ENCODE assay signal across 8 cellular contexts in genomic region chr15:43791993-43792760, GRCh38. TPM values are rescaled to one million over a fixed set of nuclear protein-coding genes. Genes with fewer than 3 reads are reported as not detected.
DNase-seq lines count a peak whose midpoint lies in the region; ATAC-seq, FAIRE-seq and TF ChIP-seq lines count a peak whose summit lies in the region.

Gene SERF2 (plus strand): TSS chr15:43792320. CDS start chr15:43792377, 57 bp downstream.

- TF ChIP-seq CTCF in psoas muscle (IDR thresholded peaks at IDR 0.05), result no peak

- intact Hi-C loops in left ventricle myocardium superior (cut with micrococcal nuclease) (no loop called here), psoas muscle (cut with DNase I) (no loop called here)

- FAIRE-seq in urothelium cell line (lab: Jason Lieb, UNC), result peak; percentile 67

- peak; percentile 86 to 96 for DNase-seq in NCI-H187 (lab: John Stamatoyannopoulos, UW)
- peak; percentile 99 to 100 (median 100) for DNase-seq in T-helper 2 cell
- DNase-seq in left ventricle myocardium superior, result peak; percentile 100
- peak; percentile 100 for DNase-seq in psoas muscle
- DNase-seq in urothelium cell line (ENCODE audit: low spot score), result peak; percentile 99

- peak; percentile 88 for ATAC-seq in HG02885 (IDR thresholded peaks at IDR 0.05; ENCODE audit: poor library complexity, unreplicated experiment)
- peak; percentile 96 for ATAC-seq in left ventricle myocardium superior
- ATAC-seq in psoas muscle, result peak; percentile 92 to 96 (median 94)

- H3K36me3 ChIP-seq in psoas muscle (ENCODE audit: insufficient read depth in 1 of 2, low read depth in 1 of 2), result peaks cover 3 to 41% of the 10 kb centered on the region in 2 donors

- H3K4me3 ChIP-seq in psoas muscle, result peak within 1 kb of the TSS; percentile 90

- peak within 1 kb of the TSS; percentile 94 for H3K27ac ChIP-seq in angular gyrus (ENCODE audit: low read depth, low read length)
- peak within 1 kb of the TSS; percentile 99 for H3K27ac ChIP-seq in psoas muscle

- H3K4me1 ChIP-seq in psoas muscle, result peaks cover 38% of the 10 kb centered on the region

- H3K9me3 ChIP-seq in psoas muscle, result no peaks in the 10 kb centered on the region

- WGBS in psoas muscle, 3 donors, result 0 to 1% (median 0%) methylated on average over 60 to 66 of the region's 66 CpGs

- peak; percentile 94 for TF ChIP-seq POLR2A in GM15510 (IDR thresholded peaks at IDR 0.05; ENCODE audit: borderline replicate concordance, extremely low read depth, insufficient read length)

- H3K27me3 ChIP-seq in psoas muscle (ENCODE audit: insufficient read depth in 3 of 3, low read length in 2 of 3), result no peaks in the 10 kb centered on the region

RNA-seq across cellular contexts. Expression of gene SERF2, which starts in this region (rescaled TPM):
- total RNA-seq in left ventricle myocardium superior, result 1,014 TPM
- 1,000 to 10,000 TPM in 1 of 4 donors, 100 to 1,000 TPM in 3; 471 to 1,023 (median 623) TPM for total RNA-seq in psoas muscle
- 1,000 to 10,000 TPM; 1,091 to 1,648 (median 1,147) TPM for polyA plus RNA-seq in psoas muscle

Comparison
In these comparisons a context has a peak if more than half of its experiments do, and no peak if none do; other contexts are left out.
1. Peak in every context shown above with its lines: DNase-seq, ATAC-seq, H3K4me3 ChIP-seq and H3K27ac ChIP-seq.